Comparison of ENCODE assay signal across 1 cellular context in the genomic region with DNA sequence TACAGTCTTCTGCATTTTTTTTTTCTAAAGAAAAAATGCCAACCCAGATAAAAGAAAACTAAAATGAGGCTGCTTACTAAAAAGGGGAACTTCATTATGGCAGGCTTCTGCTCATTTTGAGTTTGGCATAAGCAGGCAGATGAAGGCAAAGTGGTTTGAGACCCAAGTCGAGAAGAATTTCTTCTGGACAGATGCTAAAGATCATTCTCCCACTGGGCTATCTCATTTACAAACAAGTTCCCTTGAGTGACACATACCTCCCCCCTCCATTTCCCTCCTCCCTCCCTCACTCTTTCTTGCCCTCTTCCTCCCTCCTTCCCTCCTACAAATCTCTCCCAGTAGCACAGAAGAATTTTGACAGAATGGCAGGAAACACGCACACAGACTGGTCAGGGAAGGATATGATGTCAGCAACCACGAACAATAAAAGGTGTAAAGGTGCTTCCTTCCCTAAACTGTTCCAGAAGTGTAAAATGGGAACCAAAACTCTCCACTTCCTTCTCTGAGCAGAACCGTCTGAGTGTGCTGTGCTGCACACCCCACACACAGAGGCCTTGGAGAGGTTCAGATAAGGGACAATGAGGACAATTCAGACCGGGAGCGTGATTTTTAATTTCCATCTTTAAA.
TF ChIP-seq lines count a peak whose summit lies in the region.

No MANE protein-coding gene starts in this region.

TF ChIP-seq in HEK293, 187 proteins besides CTCF, POLR2A, EP300 and RAD21 (continued from another document and continues in another):
- TF ChIP-seq ZNF362 (tag by site-specific recombination; IDR thresholded peaks at IDR 0.05) (peak; percentile 37; the same call in 1 of the 2 replicates), ZNF529 (tag by site-specific recombination; IDR thresholded peaks at IDR 0.05; ENCODE audit: insufficient replicate concordance) (no peak), OSR2 (tag by site-specific recombination; IDR thresholded peaks at IDR 0.05) (0 out of 2 replicates have a peak, but pooled peaks have one; percentile 37), ZNF530 (tag by site-specific recombination; IDR thresholded peaks at IDR 0.05; ENCODE audit: low read depth) (no peak), ZNF645 (tag by site-specific recombination; IDR thresholded peaks at IDR 0.05) (no peak), ZNF391 (tag by site-specific recombination; IDR thresholded peaks at IDR 0.05; ENCODE audit: borderline replicate concordance, low read depth) (no peak), ZNF549 (tag by site-specific recombination; IDR thresholded peaks at IDR 0.05) (no peak), ZNF473 (tag by site-specific recombination; IDR thresholded peaks at IDR 0.05) (no peak), PATZ1 (tag by site-specific recombination; IDR thresholded peaks at IDR 0.05) (peak; percentile 35; the same call in 1 of the 2 replicates), ZNF701 (tag by site-specific recombination; IDR thresholded peaks at IDR 0.05) (no peak), ZXDB (tag by site-specific recombination; IDR thresholded peaks at IDR 0.05) (no peak), ELK4 (IDR thresholded peaks at IDR 0.05; ENCODE audit: borderline replicate concordance, low read depth, low read length) (no peak), SCRT1 (tag by site-specific recombination; IDR thresholded peaks at IDR 0.05; ENCODE audit: borderline replicate concordance) (no peak), ZBTB20 (tag by site-specific recombination; IDR thresholded peaks at IDR 0.05) (no peak), SP2 (tag by site-specific recombination; IDR thresholded peaks at IDR 0.05) (peak; percentile 65), ZSCAN16 (tag by site-specific recombination; IDR thresholded peaks at IDR 0.05) (no peak), ZNF544 (tag by site-specific recombination; IDR thresholded peaks at IDR 0.05) (no peak), HOXA7 (CRISPR knock-in tag; IDR thresholded peaks at IDR 0.05; ENCODE audit: borderline replicate concordance) (no peak), OVOL3 (tag by site-specific recombination; IDR thresholded peaks at IDR 0.05) (no peak), ZNF324 (tag by site-specific recombination; IDR thresholded peaks at IDR 0.05) (no peak), ZNF792 (tag by site-specific recombination; IDR thresholded peaks at IDR 0.05) (no peak), ZNF174 (tag by site-specific recombination; IDR thresholded peaks at IDR 0.05) (no peak), ZNF433 (tag by site-specific recombination; IDR thresholded peaks at IDR 0.05; ENCODE audit: low read depth) (no peak), ZBTB1 (tag by site-specific recombination; IDR thresholded peaks at IDR 0.05) (no peak), ZNF510 (tag by site-specific recombination; IDR thresholded peaks at IDR 0.05; ENCODE audit: insufficient replicate concordance) (no peak), ZNF121 (tag by site-specific recombination; IDR thresholded peaks at IDR 0.05) (no peak), ZNF580 (tag by site-specific recombination; IDR thresholded peaks at IDR 0.05) (no peak), ZNF514 (tag by site-specific recombination; IDR thresholded peaks at IDR 0.05) (no peak), ZNF10 (tag by site-specific recombination; IDR thresholded peaks at IDR 0.05) (no peak), EGR2 (tag by site-specific recombination; IDR thresholded peaks at IDR 0.05; ENCODE audit: low read depth) (peak; percentile 43; the same call in 1 of the 2 replicates), ZFP41 (tag by site-specific recombination; IDR thresholded peaks at IDR 0.05; ENCODE audit: borderline replicate concordance) (no peak), ZNF366 (tag by site-specific recombination; conservative IDR thresholded peaks at IDR 0.05) (peak; percentile 94), WT1 (tag by site-specific recombination; IDR thresholded peaks at IDR 0.05) (no peak), ZNF132 (tag by site-specific recombination; IDR thresholded peaks at IDR 0.05; ENCODE audit: borderline replicate concordance) (no peak), ZNF830 (tag by site-specific recombination; IDR thresholded peaks at IDR 0.05; ENCODE audit: low read depth) (no peak), SCRT2 (tag by site-specific recombination; IDR thresholded peaks at IDR 0.05) (no peak), ZNF600 (tag by site-specific recombination; IDR thresholded peaks at IDR 0.05) (peak; percentile 98), TCF7L2 (IDR thresholded peaks at IDR 0.05; ENCODE audit: borderline replicate concordance, low read depth, low read length) (no peak)
- TF ChIP-seq, protein P1, sequence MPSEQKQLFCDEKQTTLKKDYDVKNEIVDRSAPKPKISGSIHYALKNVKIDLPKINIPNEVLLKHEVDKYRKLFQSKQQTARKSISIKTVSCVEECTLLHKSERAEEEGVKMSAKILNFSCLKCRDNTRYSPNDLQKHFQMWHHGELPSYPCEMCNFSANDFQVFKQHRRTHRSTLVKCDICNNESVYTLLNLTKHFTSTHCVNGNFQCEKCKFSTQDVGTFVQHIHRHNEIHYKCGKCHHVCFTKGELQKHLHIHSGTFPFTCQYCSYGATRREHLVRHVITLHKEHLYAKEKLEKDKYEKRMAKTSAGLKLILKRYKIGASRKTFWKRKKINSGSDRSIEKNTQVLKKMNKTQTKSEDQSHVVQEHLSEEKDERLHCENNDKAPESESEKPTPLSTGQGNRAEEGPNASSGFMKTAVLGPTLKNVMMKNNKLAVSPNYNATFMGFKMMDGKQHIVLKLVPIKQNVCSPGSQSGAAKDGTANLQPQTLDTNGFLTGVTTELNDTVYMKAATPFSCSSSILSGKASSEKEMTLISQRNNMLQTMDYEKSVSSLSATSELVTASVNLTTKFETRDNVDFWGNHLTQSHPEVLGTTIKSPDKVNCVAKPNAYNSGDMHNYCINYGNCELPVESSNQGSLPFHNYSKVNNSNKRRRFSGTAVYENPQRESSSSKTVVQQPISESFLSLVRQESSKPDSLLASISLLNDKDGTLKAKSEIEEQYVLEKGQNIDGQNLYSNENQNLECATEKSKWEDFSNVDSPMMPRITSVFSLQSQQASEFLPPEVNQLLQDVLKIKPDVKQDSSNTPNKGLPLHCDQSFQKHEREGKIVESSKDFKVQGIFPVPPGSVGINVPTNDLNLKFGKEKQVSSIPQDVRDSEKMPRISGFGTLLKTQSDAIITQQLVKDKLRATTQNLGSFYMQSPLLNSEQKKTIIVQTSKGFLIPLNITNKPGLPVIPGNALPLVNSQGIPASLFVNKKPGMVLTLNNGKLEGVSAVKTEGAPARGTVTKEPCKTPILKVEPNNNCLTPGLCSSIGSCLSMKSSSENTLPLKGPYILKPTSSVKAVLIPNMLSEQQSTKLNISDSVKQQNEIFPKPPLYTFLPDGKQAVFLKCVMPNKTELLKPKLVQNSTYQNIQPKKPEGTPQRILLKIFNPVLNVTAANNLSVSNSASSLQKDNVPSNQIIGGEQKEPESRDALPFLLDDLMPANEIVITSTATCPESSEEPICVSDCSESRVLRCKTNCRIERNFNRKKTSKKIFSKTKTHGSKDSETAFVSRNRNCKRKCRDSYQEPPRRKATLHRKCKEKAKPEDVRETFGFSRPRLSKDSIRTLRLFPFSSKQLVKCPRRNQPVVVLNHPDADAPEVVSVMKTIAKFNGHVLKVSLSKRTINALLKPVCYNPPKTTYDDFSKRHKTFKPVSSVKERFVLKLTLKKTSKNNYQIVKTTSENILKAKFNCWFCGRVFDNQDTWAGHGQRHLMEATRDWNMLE (tag by site-specific recombination; conservative IDR thresholded peaks at IDR 0.05; ENCODE audit: low read depth): peak; percentile 31
- TF ChIP-seq, protein P2, sequence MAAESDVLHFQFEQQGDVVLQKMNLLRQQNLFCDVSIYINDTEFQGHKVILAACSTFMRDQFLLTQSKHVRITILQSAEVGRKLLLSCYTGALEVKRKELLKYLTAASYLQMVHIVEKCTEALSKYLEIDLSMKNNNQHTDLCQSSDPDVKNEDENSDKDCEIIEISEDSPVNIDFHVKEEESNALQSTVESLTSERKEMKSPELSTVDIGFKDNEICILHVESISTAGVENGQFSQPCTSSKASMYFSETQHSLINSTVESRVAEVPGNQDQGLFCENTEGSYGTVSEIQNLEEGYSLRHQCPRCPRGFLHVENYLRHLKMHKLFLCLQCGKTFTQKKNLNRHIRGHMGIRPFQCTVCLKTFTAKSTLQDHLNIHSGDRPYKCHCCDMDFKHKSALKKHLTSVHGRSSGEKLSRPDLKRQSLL (tag by site-specific recombination; IDR thresholded peaks at IDR 0.05): no peak
- TF ChIP-seq, protein P3, sequence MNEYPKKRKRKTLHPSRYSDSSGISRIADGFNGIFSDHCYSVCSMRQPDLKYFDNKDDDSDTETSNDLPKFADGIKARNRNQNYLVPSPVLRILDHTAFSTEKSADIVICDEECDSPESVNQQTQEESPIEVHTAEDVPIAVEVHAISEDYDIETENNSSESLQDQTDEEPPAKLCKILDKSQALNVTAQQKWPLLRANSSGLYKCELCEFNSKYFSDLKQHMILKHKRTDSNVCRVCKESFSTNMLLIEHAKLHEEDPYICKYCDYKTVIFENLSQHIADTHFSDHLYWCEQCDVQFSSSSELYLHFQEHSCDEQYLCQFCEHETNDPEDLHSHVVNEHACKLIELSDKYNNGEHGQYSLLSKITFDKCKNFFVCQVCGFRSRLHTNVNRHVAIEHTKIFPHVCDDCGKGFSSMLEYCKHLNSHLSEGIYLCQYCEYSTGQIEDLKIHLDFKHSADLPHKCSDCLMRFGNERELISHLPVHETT (tag by site-specific recombination; IDR thresholded peaks at IDR 0.05): no peak
- TF ChIP-seq, protein P4, sequence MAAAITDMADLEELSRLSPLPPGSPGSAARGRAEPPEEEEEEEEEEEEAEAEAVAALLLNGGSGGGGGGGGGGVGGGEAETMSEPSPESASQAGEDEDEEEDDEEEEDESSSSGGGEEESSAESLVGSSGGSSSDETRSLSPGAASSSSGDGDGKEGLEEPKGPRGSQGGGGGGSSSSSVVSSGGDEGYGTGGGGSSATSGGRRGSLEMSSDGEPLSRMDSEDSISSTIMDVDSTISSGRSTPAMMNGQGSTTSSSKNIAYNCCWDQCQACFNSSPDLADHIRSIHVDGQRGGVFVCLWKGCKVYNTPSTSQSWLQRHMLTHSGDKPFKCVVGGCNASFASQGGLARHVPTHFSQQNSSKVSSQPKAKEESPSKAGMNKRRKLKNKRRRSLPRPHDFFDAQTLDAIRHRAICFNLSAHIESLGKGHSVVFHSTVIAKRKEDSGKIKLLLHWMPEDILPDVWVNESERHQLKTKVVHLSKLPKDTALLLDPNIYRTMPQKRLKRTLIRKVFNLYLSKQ (tag by site-specific recombination; IDR thresholded peaks at IDR 0.05; ENCODE audit: borderline replicate concordance): no peak
- TF ChIP-seq, protein P5, sequence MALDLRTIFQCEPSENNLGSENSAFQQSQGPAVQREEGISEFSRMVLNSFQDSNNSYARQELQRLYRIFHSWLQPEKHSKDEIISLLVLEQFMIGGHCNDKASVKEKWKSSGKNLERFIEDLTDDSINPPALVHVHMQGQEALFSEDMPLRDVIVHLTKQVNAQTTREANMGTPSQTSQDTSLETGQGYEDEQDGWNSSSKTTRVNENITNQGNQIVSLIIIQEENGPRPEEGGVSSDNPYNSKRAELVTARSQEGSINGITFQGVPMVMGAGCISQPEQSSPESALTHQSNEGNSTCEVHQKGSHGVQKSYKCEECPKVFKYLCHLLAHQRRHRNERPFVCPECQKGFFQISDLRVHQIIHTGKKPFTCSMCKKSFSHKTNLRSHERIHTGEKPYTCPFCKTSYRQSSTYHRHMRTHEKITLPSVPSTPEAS (tag by site-specific recombination; IDR thresholded peaks at IDR 0.05): 0 out of 2 replicates have a peak, but pooled peaks have one; percentile 23
